Comparison of ENCODE assay signal across 21 cellular contexts in the genomic region with DNA sequence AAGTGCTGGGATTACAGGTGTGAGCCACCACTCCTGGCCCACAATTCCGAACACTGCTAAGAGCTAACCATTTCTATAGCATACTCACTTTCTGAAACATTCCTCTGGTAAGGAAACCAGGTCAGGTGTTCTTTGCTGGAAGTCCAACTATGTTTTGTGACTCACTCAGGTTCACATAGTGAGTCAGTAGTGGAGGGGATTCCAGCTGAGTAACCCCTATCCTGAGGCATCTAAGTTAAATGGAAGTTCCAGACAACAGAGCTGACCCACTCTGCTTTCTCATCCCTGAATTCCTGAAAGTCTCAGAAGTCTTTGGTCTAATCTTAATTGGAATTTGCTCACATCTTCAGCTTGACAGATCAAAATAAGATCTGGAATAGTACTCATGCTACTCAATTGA. TPM values are rescaled to one million over a fixed set of nuclear protein-coding genes. Genes with fewer than 3 reads are reported as not detected.
DNase-seq lines count a peak whose midpoint lies in the region; ATAC-seq lines count a peak whose summit lies in the region.
"Had no signal": no experiment of that assay in that cellular context is flagged by ENCODE, and none has a peak within 500 bp of the region (broad histone marks: within the 10 kb centered on the region; RNA-seq: fewer than 3 reads in every experiment).

No MANE protein-coding gene starts in this region.

- H3K36me3 Mint-ChIP-seq in stimulated activated naive CD8-positive, alpha-beta T cell treated with anti-CD3 and anti-CD28 coated beads, Interleukin-15, Interleukin-2, amounts not matched to agents 100 ng/mL and 50 ng/mL, for 24 hours (ENCODE audit: low read depth) = peaks cover 76% of the 10 kb centered on the region
- peaks cover 94% of the 10 kb centered on the region for H3K36me3 Mint-ChIP-seq in activated T-helper 17 cell treated with anti-CD3 and anti-CD28 coated beads, Interleukin-2, amount 50 U/mL, for 72 hours (ENCODE audit: low read depth)

- H3K27ac Mint-ChIP-seq in stimulated activated naive CD8-positive, alpha-beta T cell treated with anti-CD3 and anti-CD28 coated beads, Interleukin-15, Interleukin-2, amounts not matched to agents 100 ng/mL and 50 ng/mL, for 24 hours = peak overlapping the region; percentile 9
- peak overlapping the region; percentile 69 for H3K27ac Mint-ChIP-seq in activated T-helper 17 cell treated with anti-CD3 and anti-CD28 coated beads, Interleukin-2, amount 50 U/mL, for 72 hours
- H3K27ac Mint-ChIP-seq: H9; mesothelial cell of epicardium; T-helper 2 cell treated with Interferon-gamma antibody and Interleukin-4, amounts not matched to agents 5 μg/mL and 100 μg/mL, for 36 hours had no signal

- no peaks in the 10 kb centered on the region for H3K9me3 Mint-ChIP-seq in stimulated activated naive CD8-positive, alpha-beta T cell treated with anti-CD3 and anti-CD28 coated beads, Interleukin-15, Interleukin-2, amounts not matched to agents 100 ng/mL and 50 ng/mL, for 24 hours
- no peaks in the 10 kb centered on the region for H3K9me3 Mint-ChIP-seq in activated T-helper 17 cell treated with anti-CD3 and anti-CD28 coated beads, Interleukin-2, amount 50 U/mL, for 72 hours
- H3K9me3 Mint-ChIP-seq: H9; mesothelial cell of epicardium; T-helper 2 cell treated with Interferon-gamma antibody and Interleukin-4, amounts not matched to agents 5 μg/mL and 100 μg/mL, for 36 hours had no signal

- no peak overlapping the region for H3K4me3 Mint-ChIP-seq in stimulated activated naive CD8-positive, alpha-beta T cell treated with anti-CD3 and anti-CD28 coated beads, Interleukin-15, Interleukin-2, amounts not matched to agents 100 ng/mL and 50 ng/mL, for 24 hours
- no peak overlapping the region for H3K4me3 Mint-ChIP-seq in activated T-helper 17 cell treated with anti-CD3 and anti-CD28 coated beads, Interleukin-2, amount 50 U/mL, for 72 hours
- H3K4me3 Mint-ChIP-seq: H9; mesothelial cell of epicardium; T-helper 2 cell treated with Interferon-gamma antibody and Interleukin-4, amounts not matched to agents 5 μg/mL and 100 μg/mL, for 36 hours had no signal

- ATAC-seq in stimulated activated naive CD8-positive, alpha-beta T cell treated with anti-CD3 and anti-CD28 coated beads, Interleukin-15, Interleukin-2, amounts not matched to agents 100 U/mL and 50 U/mL, for 24 hours = no peak
- peak; percentile 68 for ATAC-seq in activated T-helper 17 cell treated with anti-CD3 and anti-CD28 coated beads, Interleukin-2, amount 50 U/mL, for 72 hours (replicated peaks)
- ATAC-seq in HG02571 (IDR thresholded peaks at IDR 0.05; ENCODE audit: unreplicated experiment) = no peak
- ATAC-seq in GM18520 (IDR thresholded peaks at IDR 0.05; ENCODE audit: unreplicated experiment) = no peak
- no peak for ATAC-seq in HG02678 (IDR thresholded peaks at IDR 0.05; ENCODE audit: unreplicated experiment)

- DNase-seq in stimulated activated naive CD8-positive, alpha-beta T cell treated with anti-CD3 and anti-CD28 coated beads, Interleukin-15, Interleukin-2, amounts not matched to agents 100 U/mL and 50 U/mL, for 24 hours = no peak
- peak; percentile 89 for DNase-seq in islet precursor cell
- no peak for DNase-seq in H4 (ENCODE audit: low spot score)
- DNase-seq: activated CD4-positive, alpha-beta T cell treated with anti-CD3 and anti-CD28 coated beads, Interleukin-2, amount 50 U/mL, for 1 hour; activated effector memory CD4-positive, alpha-beta T cell treated with anti-CD3 and anti-CD28 coated beads, Interleukin-2, amount 50 U/mL, for 16 hours; central memory CD4-positive, alpha-beta T cell; erythroblast; H9; NCI-H1105; NCI-H446 treated with DMSO at 0.1 percent for 48 hours; stimulated activated CD4-positive, alpha-beta T cell treated with anti-CD3 and anti-CD28 coated beads, Interleukin-1b, Interleukin-23, amount 100 ng/mL, for 48 hours; upper lobe of left lung had no signal

- H3K4me1 Mint-ChIP-seq in stimulated activated naive CD8-positive, alpha-beta T cell treated with anti-CD3 and anti-CD28 coated beads, Interleukin-15, Interleukin-2, amounts not matched to agents 100 ng/mL and 50 ng/mL, for 24 hours (ENCODE audit: low read depth) = no peaks in the 10 kb centered on the region
- peaks cover 10% of the 10 kb centered on the region for H3K4me1 Mint-ChIP-seq in activated T-helper 17 cell treated with anti-CD3 and anti-CD28 coated beads, Interleukin-2, amount 50 U/mL, for 72 hours
- H3K4me1 Mint-ChIP-seq: mesothelial cell of epicardium had no signal

- no peaks in the 10 kb centered on the region for H3K27me3 Mint-ChIP-seq in stimulated activated naive CD8-positive, alpha-beta T cell treated with anti-CD3 and anti-CD28 coated beads, Interleukin-15, Interleukin-2, amounts not matched to agents 100 ng/mL and 50 ng/mL, for 24 hours
- H3K27me3 Mint-ChIP-seq in activated T-helper 17 cell treated with anti-CD3 and anti-CD28 coated beads, Interleukin-2, amount 50 U/mL, for 72 hours = no peaks in the 10 kb centered on the region

RNA-seq across cellular contexts. Expression of gene CHRNA10, which starts 3.0 kb away (rescaled TPM):
- total RNA-seq in activated T-helper 17 cell treated with anti-CD3 and anti-CD28 coated beads, Interleukin-2, amount 50 U/mL, for 72 hours = 1 to 10 TPM; 3.0 to 4.6 TPM
- 0.18 and 0.91 TPM in 2 replicates for total RNA-seq in H4 (2014; rRNA removed; shearing (Covaris generic))

RNA-seq across cellular contexts. Expression of gene ART1, which starts 29.3 kb away (rescaled TPM):
- total RNA-seq in activated T-helper 17 cell treated with anti-CD3 and anti-CD28 coated beads, Interleukin-2, amount 50 U/mL, for 72 hours = not detected
- not detected in 2 replicates for total RNA-seq in H4 (2014; rRNA removed; shearing (Covaris generic))
- total RNA-seq: H9, HT-29, mesothelial cell of epicardium had no signal

RNA-seq across cellular contexts. Expression of gene ART5, which starts 32.4 kb away (rescaled TPM):
- not detected for total RNA-seq in activated T-helper 17 cell treated with anti-CD3 and anti-CD28 coated beads, Interleukin-2, amount 50 U/mL, for 72 hours
- total RNA-seq in H4 (2014; rRNA removed; shearing (Covaris generic)) = 0.33 TPM in 1 of 2 replicates, not detected in the other
- total RNA-seq: HT-29, posterior vena cava had no signal
